In genomic region chr1:72182859-72183258, GRCh38 we compare ENCODE assay signal across 24 cellular contexts.
"Had no signal": no experiment of that assay in that cellular context is flagged by ENCODE, and none has a peak within 500 bp of the region (broad histone marks: within the 10 kb centered on the region; RNA-seq: fewer than 3 reads in every experiment).

No MANE protein-coding gene starts in this region.

- ATAC-seq: gastrocnemius medialis; heart right ventricle; left cardiac atrium; left lung; mucosa of descending colon; natural killer cell treated with Interleukin-12 subunit alpha and Interleukin-12 subunit beta and Interleukin-15 and Interleukin-18, amount 100 ng/mL, for 72 hours; pancreas; right lobe of liver had no signal

- H3K27ac ChIP-seq: dorsolateral prefrontal cortex, gastrocnemius medialis, heart right ventricle, left lung, neutrophil, pancreas, right lobe of liver had no signal

- H3K9me3 ChIP-seq: gastrocnemius medialis, left lung, mucosa of descending colon, neutrophil, pancreas, right lobe of liver, thoracic aorta had no signal

- H3K4me3 ChIP-seq: dorsolateral prefrontal cortex, gastrocnemius medialis, heart right ventricle, left lung, mucosa of descending colon, pancreas, right lobe of liver, smooth muscle cell, thoracic aorta had no signal

- H3K36me3 ChIP-seq: gastrocnemius medialis, heart right ventricle, left lung, neutrophil, pancreas, right lobe of liver, thoracic aorta had no signal

- H3K4me1 ChIP-seq: gastrocnemius medialis, left lung, pancreas, right lobe of liver had no signal

- H3K27me3 ChIP-seq: dorsolateral prefrontal cortex, gastrocnemius medialis, heart right ventricle, left lung, neutrophil, pancreas, right lobe of liver had no signal

- H3K4me2 ChIP-seq: smooth muscle cell had no signal

- DNase-seq: dorsolateral prefrontal cortex; effector CD4-positive, alpha-beta T cell; foreskin fibroblast; gastrocnemius medialis; glutamatergic neuron; heart right ventricle; hippocampal formation; left cardiac atrium; left lung; mesenchymal stem cell; mucosa of descending colon; naive B cell; pancreas; right lobe of liver; stimulated activated CD4-positive, alpha-beta T cell treated with anti-CD3 and anti-CD28 coated beads, Interleukin-12 subunit alpha, Interleukin-12 subunit beta, amount 100 ng/mL, for 4 hours; stimulated activated CD4-positive, alpha-beta T cell treated with anti-CD3 and anti-CD28 coated beads, Interleukin-1b, Interleukin-23, amount 100 ng/mL, for 48 hours; stimulated activated CD4-positive, alpha-beta T cell treated with anti-CD3 and anti-CD28 coated beads, Interleukin-4, amount 100 ng/mL, for 1 hour; stimulated activated CD8-positive, alpha-beta memory T cell treated with anti-CD3 and anti-CD28 coated beads, Interleukin-4, amount 100 ng/mL, for 48 hours; stimulated activated naive CD4-positive, alpha-beta T cell; trophoblast cell had no signal
